ENCODE assay signal across 8 cellular contexts in genomic region chr12:9760699-9761406, GRCh38. TPM values are rescaled to one million over a fixed set of nuclear protein-coding genes. Genes with fewer than 3 reads are reported as not detected.
DNase-seq lines count a peak whose midpoint lies in the region; ATAC-seq and TF ChIP-seq lines count a peak whose summit lies in the region.

Gene CD69, minus strand, starts transcription at chr12:9760901. Its CDS starts 81 bp downstream, at chr12:9760820.

- H3K4me1 ChIP-seq in left lung = peaks cover 0 to 46% of the 10 kb centered on the region in 2 donors

- no peaks in the 10 kb centered on the region for H3K27me3 Mint-ChIP-seq in stimulated activated naive CD8-positive, alpha-beta T cell treated with anti-CD3 and anti-CD28 coated beads, Interleukin-15, Interleukin-2, amounts not matched to agents 100 ng/mL and 50 ng/mL, for 24 hours

- H3K4me3 ChIP-seq in left lung = peak within 1 kb of the TSS in 1 of 2 donors; percentile 47

- no peak for TF ChIP-seq CTCF in left lung (IDR thresholded peaks at IDR 0.05)

- H3K27me3 ChIP-seq in left lung = no peaks in the 10 kb centered on the region

- H3K4me1 Mint-ChIP-seq in stimulated activated naive CD8-positive, alpha-beta T cell treated with anti-CD3 and anti-CD28 coated beads, Interleukin-15, Interleukin-2, amounts not matched to agents 100 ng/mL and 50 ng/mL, for 24 hours (ENCODE audit: low read depth) = peaks cover 65% of the 10 kb centered on the region

- peak within 1 kb of the TSS; percentile 94 for H3K27ac Mint-ChIP-seq in stimulated activated naive CD8-positive, alpha-beta T cell treated with anti-CD3 and anti-CD28 coated beads, Interleukin-15, Interleukin-2, amounts not matched to agents 100 ng/mL and 50 ng/mL, for 24 hours

- H3K36me3 ChIP-seq in left lung = no peaks in the 10 kb centered on the region

- peak; percentile 35 for ATAC-seq in GM21360 (IDR thresholded peaks at IDR 0.05; ENCODE audit: unreplicated experiment)
- ATAC-seq in left lung = peak; percentile 57
- no peak for ATAC-seq in GM19328 (IDR thresholded peaks at IDR 0.05; ENCODE audit: unreplicated experiment)

- peak within 1 kb of the TSS; percentile 98 for H3K4me3 Mint-ChIP-seq in stimulated activated naive CD8-positive, alpha-beta T cell treated with anti-CD3 and anti-CD28 coated beads, Interleukin-15, Interleukin-2, amounts not matched to agents 100 ng/mL and 50 ng/mL, for 24 hours

- DNase-seq in Ammon's horn (ENCODE audit: low spot score) (peak; percentile 39), M059J (ENCODE audit: low read depth) (peak; percentile 46), left lung (no peak), A172 (ENCODE audit: low spot score) (no peak)
- peak; percentile 78 for DNase-seq in activated CD8-positive, alpha-beta memory T cell treated with anti-CD3 and anti-CD28 coated beads, Interleukin-2, amount 50 U/mL, for 48 hours

- peaks cover 50% of the 10 kb centered on the region for H3K36me3 Mint-ChIP-seq in stimulated activated naive CD8-positive, alpha-beta T cell treated with anti-CD3 and anti-CD28 coated beads, Interleukin-15, Interleukin-2, amounts not matched to agents 100 ng/mL and 50 ng/mL, for 24 hours (ENCODE audit: low read depth)

- peak within 1 kb of the TSS; percentile 22 to 76 for H3K27ac ChIP-seq in left lung

- no peaks in the 10 kb centered on the region for H3K9me3 ChIP-seq in left lung

- intact Hi-C loops in left lung (cut with DNase I) = no loop called here

- no peaks in the 10 kb centered on the region for H3K9me3 Mint-ChIP-seq in stimulated activated naive CD8-positive, alpha-beta T cell treated with anti-CD3 and anti-CD28 coated beads, Interleukin-15, Interleukin-2, amounts not matched to agents 100 ng/mL and 50 ng/mL, for 24 hours

RNA-seq across cellular contexts. Expression of gene CD69, which starts in this region (rescaled TPM):
- 1.2 TPM in 2 replicates for total RNA-seq in M059J (2014; rRNA removed; shearing (Covaris generic))
- total RNA-seq in left lung = 1 to 10 TPM; 4.4 to 6.5 TPM
- not detected in 2 replicates for total RNA-seq in A172 (2014; rRNA removed; shearing (Covaris generic))

Comparison
In these comparisons a context has a peak if more than half of its experiments do, and no peak if none do; other contexts are left out.
1. DNase-seq: peak in Ammon's horn (single experiment), M059J (single experiment) and activated CD8-positive, alpha-beta memory T cell treated with anti-CD3 and anti-CD28 coated beads, Interleukin-2, amount 50 U/mL, for 48 hours (single experiment); none in left lung (0 of 2) and A172 (single experiment).